In genomic region chr3:27840807-27841594, GRCh38 we compare ENCODE assay signal across 18 cellular contexts.
DNase-seq lines count a peak whose midpoint lies in the region; ATAC-seq lines count a peak whose summit lies in the region.
"Had no signal": no experiment of that assay in that cellular context is flagged by ENCODE, and none has a peak within 500 bp of the region (broad histone marks: within the 10 kb centered on the region; RNA-seq: fewer than 3 reads in every experiment).

No MANE protein-coding gene starts in this region.

- H3K27me3 Mint-ChIP-seq in stimulated activated naive CD8-positive, alpha-beta T cell treated with anti-CD3 and anti-CD28 coated beads, Interleukin-15, amount 100 ng/mL, for 72 hours: no peaks in the 10 kb centered on the region
- H3K27me3 Mint-ChIP-seq in immature natural killer cell (ENCODE audit: low read depth in 3 of 3): peaks cover 3 to 13% (median 7%) of the 10 kb centered on the region in 3 donors
- peaks cover 7 to 18% of the 10 kb centered on the region in 2 donors for H3K27me3 Mint-ChIP-seq in natural killer cell treated with Interleukin-12 subunit alpha and Interleukin-12 subunit beta and Interleukin-15 and Interleukin-18, amount 100 ng/mL, for 72 hours
- H3K27me3 Mint-ChIP-seq: CD4-positive, CD25-positive, alpha-beta regulatory T cell; CD8-positive, alpha-beta memory T cell had no signal

- peaks cover 17% of the 10 kb centered on the region for H3K4me1 Mint-ChIP-seq in stimulated activated naive CD8-positive, alpha-beta T cell treated with anti-CD3 and anti-CD28 coated beads, Interleukin-15, amount 100 ng/mL, for 72 hours
- peaks cover 34 to 38% of the 10 kb centered on the region in 2 donors for H3K4me1 Mint-ChIP-seq in immature natural killer cell
- peaks cover 30 to 39% of the 10 kb centered on the region in 2 donors for H3K4me1 Mint-ChIP-seq in natural killer cell treated with Interleukin-12 subunit alpha and Interleukin-12 subunit beta and Interleukin-15 and Interleukin-18, amount 100 ng/mL, for 72 hours (ENCODE audit: low read depth in 2 of 2)

- H3K4me3 Mint-ChIP-seq in stimulated activated naive CD8-positive, alpha-beta T cell treated with anti-CD3 and anti-CD28 coated beads, Interleukin-15, amount 100 ng/mL, for 72 hours: no peak overlapping the region
- peak overlapping the region in 4 of 5 donors; percentile 23 to 69 (median 34) for H3K4me3 Mint-ChIP-seq in immature natural killer cell
- peak overlapping the region; percentile 21 for H3K4me3 Mint-ChIP-seq in natural killer cell treated with Interleukin-12 subunit alpha and Interleukin-12 subunit beta and Interleukin-15 and Interleukin-18, amount 100 ng/mL, for 72 hours
- H3K4me3 Mint-ChIP-seq: CD4-positive, CD25-positive, alpha-beta regulatory T cell had no signal

- no peak for DNase-seq in stimulated activated naive CD8-positive, alpha-beta T cell treated with anti-CD3 and anti-CD28 coated beads, Interleukin-15, Interleukin-2, amounts not matched to agents 100 U/mL and 50 U/mL, for 24 hours
- no peak for DNase-seq in stimulated activated naive CD8-positive, alpha-beta T cell treated with anti-CD3 and anti-CD28 coated beads, Interleukin-15, amount 100 ng/mL, for 72 hours
- DNase-seq in immature natural killer cell: peak; percentile 55 to 62 (median 61)
- DNase-seq in natural killer cell treated with Interleukin-12 subunit alpha and Interleukin-12 subunit beta and Interleukin-15 and Interleukin-18, amount 100 ng/mL, for 72 hours (ENCODE audit: low spot score): no peak
- no peak for DNase-seq in activated naive CD4-positive, alpha-beta T cell treated with anti-CD3 and anti-CD28 coated beads, Interleukin-2, amount 50 U/mL, for 72 hours (ENCODE audit: low spot score in 2 of 2)
- DNase-seq in activated CD8-positive, alpha-beta memory T cell treated with anti-CD3 and anti-CD28 coated beads, Interleukin-2, amount 50 U/mL, for 4 hours: no peak
- DNase-seq: BE2C; C1 segment of cervical spinal cord; CD4-positive, CD25-positive, alpha-beta regulatory T cell; COR-L47; DMS 273 treated with DMSO at 0.1 percent for 48 hours; DMS53; DND-41; EL; GM23248 had no signal

- peak; percentile 19 for ATAC-seq in stimulated activated naive CD8-positive, alpha-beta T cell treated with anti-CD3 and anti-CD28 coated beads, Interleukin-15, Interleukin-2, amounts not matched to agents 100 U/mL and 50 U/mL, for 24 hours
- no peak for ATAC-seq in stimulated activated naive CD8-positive, alpha-beta T cell treated with anti-CD3 and anti-CD28 coated beads, Interleukin-15, amount 100 ng/mL, for 72 hours
- ATAC-seq in natural killer cell treated with Interleukin-12 subunit alpha and Interleukin-12 subunit beta and Interleukin-15 and Interleukin-18, amount 100 ng/mL, for 72 hours: peak; percentile 56 to 58
- ATAC-seq in activated naive CD4-positive, alpha-beta T cell treated with anti-CD3 and anti-CD28 coated beads, Interleukin-2, amount 50 U/mL, for 72 hours: no peak
- no peak for ATAC-seq in HG03342 (IDR thresholded peaks at IDR 0.05; ENCODE audit: unreplicated experiment)
- ATAC-seq: GM12878 had no signal

- no peaks in the 10 kb centered on the region for H3K36me3 Mint-ChIP-seq in immature natural killer cell
- H3K36me3 Mint-ChIP-seq in natural killer cell treated with Interleukin-12 subunit alpha and Interleukin-12 subunit beta and Interleukin-15 and Interleukin-18, amount 100 ng/mL, for 72 hours: no peaks in the 10 kb centered on the region
- no peaks in the 10 kb centered on the region for H3K36me3 Mint-ChIP-seq in activated naive CD4-positive, alpha-beta T cell treated with anti-CD3 and anti-CD28 coated beads, Interleukin-2, amount 50 U/mL, for 72 hours
- H3K36me3 Mint-ChIP-seq: CD4-positive, CD25-positive, alpha-beta regulatory T cell had no signal

- H3K27ac Mint-ChIP-seq in stimulated activated naive CD8-positive, alpha-beta T cell treated with anti-CD3 and anti-CD28 coated beads, Interleukin-15, amount 100 ng/mL, for 72 hours: no peak overlapping the region
- peak overlapping the region in 2 of 6 donors; percentile 16 to 34 for H3K27ac Mint-ChIP-seq in immature natural killer cell
- H3K27ac Mint-ChIP-seq in natural killer cell treated with Interleukin-12 subunit alpha and Interleukin-12 subunit beta and Interleukin-15 and Interleukin-18, amount 100 ng/mL, for 72 hours: peak overlapping the region in 1 of 2 donors; percentile 18
- no peak overlapping the region for H3K27ac Mint-ChIP-seq in activated naive CD4-positive, alpha-beta T cell treated with anti-CD3 and anti-CD28 coated beads, Interleukin-2, amount 50 U/mL, for 72 hours
- H3K27ac Mint-ChIP-seq: CD4-positive, CD25-positive, alpha-beta regulatory T cell had no signal

- peaks cover 4 to 6% of the 10 kb centered on the region in 2 donors for H3K9me3 Mint-ChIP-seq in stimulated activated naive CD8-positive, alpha-beta T cell treated with anti-CD3 and anti-CD28 coated beads, Interleukin-15, amount 100 ng/mL, for 72 hours
- no peaks in the 10 kb centered on the region for H3K9me3 Mint-ChIP-seq in immature natural killer cell
- H3K9me3 Mint-ChIP-seq in natural killer cell treated with Interleukin-12 subunit alpha and Interleukin-12 subunit beta and Interleukin-15 and Interleukin-18, amount 100 ng/mL, for 72 hours: no peaks in the 10 kb centered on the region
- H3K9me3 Mint-ChIP-seq in activated naive CD4-positive, alpha-beta T cell treated with anti-CD3 and anti-CD28 coated beads, Interleukin-2, amount 50 U/mL, for 72 hours: peaks cover 0 to 5% of the 10 kb centered on the region in 2 donors
- H3K9me3 Mint-ChIP-seq: CD8-positive, alpha-beta memory T cell had no signal

Comparison
In these comparisons a context has a peak if more than half of its experiments do, and no peak if none do; other contexts are left out.
1. ATAC-seq: peak in stimulated activated naive CD8-positive, alpha-beta T cell treated with anti-CD3 and anti-CD28 coated beads, Interleukin-15, Interleukin-2, amounts not matched to agents 100 U/mL and 50 U/mL, for 24 hours (single experiment) and natural killer cell treated with Interleukin-12 subunit alpha and Interleukin-12 subunit beta and Interleukin-15 and Interleukin-18, amount 100 ng/mL, for 72 hours (2 of 2); none in stimulated activated naive CD8-positive, alpha-beta T cell treated with anti-CD3 and anti-CD28 coated beads, Interleukin-15, amount 100 ng/mL, for 72 hours (single experiment), activated naive CD4-positive, alpha-beta T cell treated with anti-CD3 and anti-CD28 coated beads, Interleukin-2, amount 50 U/mL, for 72 hours (0 of 2) and HG03342 (single experiment).
2. DNase-seq: peak in immature natural killer cell (3 of 3); none in stimulated activated naive CD8-positive, alpha-beta T cell treated with anti-CD3 and anti-CD28 coated beads, Interleukin-15, Interleukin-2, amounts not matched to agents 100 U/mL and 50 U/mL, for 24 hours (single experiment), stimulated activated naive CD8-positive, alpha-beta T cell treated with anti-CD3 and anti-CD28 coated beads, Interleukin-15, amount 100 ng/mL, for 72 hours (0 of 2), natural killer cell treated with Interleukin-12 subunit alpha and Interleukin-12 subunit beta and Interleukin-15 and Interleukin-18, amount 100 ng/mL, for 72 hours (single experiment), activated naive CD4-positive, alpha-beta T cell treated with anti-CD3 and anti-CD28 coated beads, Interleukin-2, amount 50 U/mL, for 72 hours (0 of 2) and activated CD8-positive, alpha-beta memory T cell treated with anti-CD3 and anti-CD28 coated beads, Interleukin-2, amount 50 U/mL, for 4 hours (single experiment).
3. H3K4me3 Mint-ChIP-seq: peak in immature natural killer cell (4 of 5) and natural killer cell treated with Interleukin-12 subunit alpha and Interleukin-12 subunit beta and Interleukin-15 and Interleukin-18, amount 100 ng/mL, for 72 hours (single experiment); none in stimulated activated naive CD8-positive, alpha-beta T cell treated with anti-CD3 and anti-CD28 coated beads, Interleukin-15, amount 100 ng/mL, for 72 hours (0 of 2).